Comparison of ENCODE assay signal across 34 cellular contexts in genomic region chr13:96837809-96838208, GRCh38.
"Had no signal": no experiment of that assay in that cellular context is flagged by ENCODE, and none has a peak within 500 bp of the region (broad histone marks: within the 10 kb centered on the region; RNA-seq: fewer than 3 reads in every experiment).

No MANE protein-coding gene starts in this region.

- H3K9me3 ChIP-seq: MG63 had no signal

- DNase-seq: Karpas-422, Kasumi-1, MG63, MM.1S, MV-4-11, NCI-H1048, NCI-H1092, NCI-H1092 treated with DMSO at 0.1 percent for 48 hours, NCI-H1105, NCI-H1105 treated with DMSO at 0.1 percent for 48 hours, NCI-H1417, NCI-H1417 treated with DMSO at 0.1 percent for 48 hours, NCI-H1436, NCI-H1436 treated with DMSO at 0.1 percent for 48 hours, NCI-H146, NCI-H1694, NCI-H1694 treated with DMSO at 0.1 percent for 48 hours, NCI-H187, NCI-H187 treated with DMSO at 0.1 percent for 48 hours, NCI-H1930, NCI-H2029, NCI-H2029 treated with DMSO at 0.1 percent for 48 hours, NCI-H2081, NCI-H2081 treated with DMSO at 0.1 percent for 48 hours, NCI-H2107, NCI-H2171, NCI-H2171 treated with DMSO at 0.1 percent for 48 hours, NCI-H2227 treated with DMSO at 0.1 percent for 48 hours, NCI-H226, NCI-H345, NCI-H446, NCI-H446 treated with DMSO at 0.1 percent for 48 hours, NCI-H510A, NCI-H510A treated with DMSO at 0.1 percent for 48 hours had no signal

- H3K36me3 ChIP-seq: MG63 had no signal

- H3K4me3 ChIP-seq: MG63 had no signal

- H3K27me3 ChIP-seq: MG63 had no signal
